1 cellular context compared by ENCODE assay signal in genomic region chr2:8609357-8609804, GRCh38.
TF ChIP-seq lines count a peak whose summit lies in the region.

No MANE protein-coding gene starts in this region.

TF ChIP-seq in HepG2, 621 proteins besides CTCF, POLR2A, EP300 and RAD21 (continued from another document):
- peak; percentile 79 for TF ChIP-seq USF2 (IDR thresholded peaks at IDR 0.05; ENCODE audit: low read depth, low read length)
- TF ChIP-seq USF2 (CRISPR knock-in tag; IDR thresholded peaks at IDR 0.05; ENCODE audit: borderline replicate concordance): peak; percentile 83; the same call in 1 of the 2 replicates
- peak; percentile 53 for TF ChIP-seq XRCC5 (optimal IDR thresholded peaks at IDR 0.05; ENCODE audit: low read length)
- peak; percentile 72; the same call in 1 of the 2 replicates for TF ChIP-seq RBAK (CRISPR knock-in tag; IDR thresholded peaks at IDR 0.05)
- peak; percentile 66 for TF ChIP-seq JARID2 (CRISPR knock-in tag; IDR thresholded peaks at IDR 0.05; ENCODE audit: insufficient replicate concordance)
- TF ChIP-seq NPAS2 (CRISPR knock-in tag; IDR thresholded peaks at IDR 0.05; ENCODE audit: borderline replicate concordance): no peak
- TF ChIP-seq FOXA3 (CRISPR knock-in tag; IDR thresholded peaks at IDR 0.05): peak; percentile 88
- peak; percentile 63; the same call in 1 of the 2 replicates for TF ChIP-seq ZFP36L1 (CRISPR knock-in tag; IDR thresholded peaks at IDR 0.05)
- TF ChIP-seq NCOA5 (CRISPR knock-in tag; IDR thresholded peaks at IDR 0.05): no peak
- TF ChIP-seq ZNF703 (CRISPR knock-in tag; IDR thresholded peaks at IDR 0.05; ENCODE audit: borderline replicate concordance): peak; percentile 37; the same call in 1 of the 2 replicates
- TF ChIP-seq AHDC1 (CRISPR knock-in tag; IDR thresholded peaks at IDR 0.05; ENCODE audit: borderline replicate concordance): peak; percentile 94
- peak; percentile 92 for TF ChIP-seq IRF2 (CRISPR knock-in tag; IDR thresholded peaks at IDR 0.05)
- TF ChIP-seq ADNP (CRISPR knock-in tag; IDR thresholded peaks at IDR 0.05): 0 out of 2 replicates have a peak, but pooled peaks have one; percentile 30
- TF ChIP-seq ZKSCAN5 (CRISPR knock-in tag; IDR thresholded peaks at IDR 0.05): peak; percentile 62; the same call in 1 of the 2 replicates
